ENCODE assay signal across 13 cellular contexts in genomic region chr2:55408098-55408882, GRCh38. TPM values are rescaled to one million over a fixed set of nuclear protein-coding genes. Genes with fewer than 3 reads are reported as not detected.
A peak's percentile ranks its signal among the peaks of the same experiment; 100 is the strongest.
DNase-seq lines count a peak whose midpoint lies in the region; ATAC-seq and TF ChIP-seq lines count a peak whose summit lies in the region.
"Had no signal": no experiment of that assay in that cellular context is flagged by ENCODE, and none has a peak within 500 bp of the region (broad histone marks: within the 10 kb centered on the region; RNA-seq: fewer than 3 reads in every experiment).

No MANE protein-coding gene starts in this region.

- H3K79me2 ChIP-seq in fibroblast of lung (ENCODE audit: control insufficient read depth, insufficient read depth, low read length), result peaks cover 30% of the 10 kb centered on the region

- POLR2A ChIA-PET in naive thymus-derived CD8-positive, alpha-beta T cell (lab: Charles Lee), result no interaction called here

- H3K4me1 Mint-ChIP-seq in naive thymus-derived CD8-positive, alpha-beta T cell, result peaks cover 6 to 9% (median 7%) of the 10 kb centered on the region in 4 donors

- H3K36me3 ChIP-seq in fibroblast of lung (ENCODE audit: control insufficient read depth, insufficient read depth, low read length), result peaks cover 5% of the 10 kb centered on the region

- TF ChIP-seq CTCF in fibroblast of lung (conservative IDR thresholded peaks at IDR 0.05 in 1 of 2, IDR thresholded peaks at IDR 0.05 in 1 of 2; ENCODE audit: low read depth in 1 of 2, low read length in 2 of 2), result no peak

- peak overlapping the region in 1 of 4 experiments; percentile 11 for H3K4me3 ChIP-seq in fibroblast of lung (replicated peaks in 1 of 4; ENCODE audit: control extremely low read depth in 1 of 4, insufficient read depth in 1 of 4, low read depth in 3 of 4, low read length in 4 of 4)
- H3K4me3 ChIP-seq: neural progenitor cell, thoracic aorta had no signal

- H3K9ac ChIP-seq in fibroblast of lung (ENCODE audit: insufficient read depth, low read length), result no peak overlapping the region
- H3K9ac ChIP-seq: neural progenitor cell had no signal

- H3K27me3 ChIP-seq in fibroblast of lung (ENCODE audit: control insufficient read depth, insufficient read depth, low read length), result no peaks in the 10 kb centered on the region
- H3K27me3 ChIP-seq: neural progenitor cell had no signal

- peak; percentile 43 for DNase-seq in H4 (ENCODE audit: low spot score)
- DNase-seq in RPMI7951 (ENCODE audit: low read depth), result peak; percentile 79
- DNase-seq in fibroblast of lung (ENCODE audit: low read depth in 2 of 2), result peak; percentile 45 to 74
- DNase-seq in naive thymus-derived CD8-positive, alpha-beta T cell, result no peak
- no peak for DNase-seq in DMS114 treated with DMSO at 0.1 percent for 48 hours (lab: John Stamatoyannopoulos, UW; ENCODE audit: unreplicated experiment)
- no peak for DNase-seq in amniotic stem cell (lab: John Stamatoyannopoulos, UW)
- DNase-seq: activated CD4-positive, alpha-beta memory T cell treated with anti-CD3 and anti-CD28 coated beads for 36 hours; activated naive CD4-positive, alpha-beta T cell; DMS153 had no signal

- H3K9me3 ChIP-seq in fibroblast of lung (ENCODE audit: control insufficient read depth, insufficient read depth, low read depth, low read length), result no peaks in the 10 kb centered on the region
- H3K9me3 ChIP-seq: thoracic aorta had no signal

- H3K27me3 Mint-ChIP-seq in naive thymus-derived CD8-positive, alpha-beta T cell, result no peaks in the 10 kb centered on the region
- H3K27me3 Mint-ChIP-seq: activated CD4-positive, alpha-beta memory T cell treated with anti-CD3 and anti-CD28 coated beads for 36 hours had no signal

- ATAC-seq in naive thymus-derived CD8-positive, alpha-beta T cell, result no peak
- ATAC-seq: HCT116 had no signal

- H4K20me1 ChIP-seq in fibroblast of lung (ENCODE audit: control insufficient read depth, extremely low read depth, insufficient read depth, low read length), result no peaks in the 10 kb centered on the region

- no peak overlapping the region for H3K4me3 Mint-ChIP-seq in naive thymus-derived CD8-positive, alpha-beta T cell
- H3K4me3 Mint-ChIP-seq: activated CD4-positive, alpha-beta memory T cell treated with anti-CD3 and anti-CD28 coated beads for 36 hours; neural progenitor cell had no signal

- no peaks in the 10 kb centered on the region for H3K9me3 Mint-ChIP-seq in naive thymus-derived CD8-positive, alpha-beta T cell
- H3K9me3 Mint-ChIP-seq: activated CD4-positive, alpha-beta memory T cell treated with anti-CD3 and anti-CD28 coated beads for 36 hours; neural progenitor cell had no signal

- peaks cover 6% of the 10 kb centered on the region for H3K4me1 ChIP-seq in fibroblast of lung (ENCODE audit: control insufficient read depth, extremely low read depth, insufficient read depth, low read length)
- H3K4me1 ChIP-seq: neural progenitor cell had no signal

- H3K27ac Mint-ChIP-seq in naive thymus-derived CD8-positive, alpha-beta T cell, result no peak overlapping the region
- H3K27ac Mint-ChIP-seq: activated CD4-positive, alpha-beta memory T cell treated with anti-CD3 and anti-CD28 coated beads for 36 hours; neural progenitor cell had no signal

- no peak overlapping the region for H2AFZ ChIP-seq in fibroblast of lung (ENCODE audit: low read length)
- H2AFZ ChIP-seq: neural progenitor cell had no signal

- peak overlapping the region; percentile 68 for H3K4me2 ChIP-seq in fibroblast of lung (ENCODE audit: extremely low read depth, insufficient read depth, low read length)
- H3K4me2 ChIP-seq: neural progenitor cell had no signal

- peaks cover 0 to 12% (median 8%) of the 10 kb centered on the region in 3 donors for H3K36me3 Mint-ChIP-seq in naive thymus-derived CD8-positive, alpha-beta T cell
- H3K36me3 Mint-ChIP-seq: activated CD4-positive, alpha-beta memory T cell treated with anti-CD3 and anti-CD28 coated beads for 36 hours had no signal

- H3K27ac ChIP-seq in fibroblast of lung (ENCODE audit: insufficient read depth, low read length), result no peak overlapping the region
- peak overlapping the region; percentile 93 for H3K27ac ChIP-seq in temporal lobe (ENCODE audit: low read depth, low read length)
- H3K27ac ChIP-seq: neural progenitor cell, thoracic aorta had no signal

RNA-seq across cellular contexts. Expression of gene CCDC88A, which starts 11.4 kb away (rescaled TPM):
- 18.7 and 19.8 TPM in 2 replicates for total RNA-seq in H4 (2014; rRNA removed; shearing (Covaris generic))
- 62.5 and 86.3 TPM in 2 replicates for total RNA-seq in RPMI7951 (2014; rRNA removed; shearing (Covaris generic))
- total RNA-seq in fibroblast of lung (34.7 and 56.5 TPM in 2 replicates), temporal lobe (302 TPM)
- 39.6 and 40.8 TPM in 2 replicates for polyA plus RNA-seq in fibroblast of lung
- 26.0 and 26.3 TPM in 2 replicates for polyA plus RNA-seq in fibroblast of lung (2012)
- polyA minus RNA-seq in fibroblast of lung (ENCODE audit: low replicate concordance), result 26.6 and 56.2 TPM in 2 replicates
- total RNA-seq in naive thymus-derived CD8-positive, alpha-beta T cell, result 10 to 100 TPM; 23.1 to 26.1 TPM
- 1 to 10 TPM in 2 of 3 donors, under 1 TPM in 1; 0.87 to 5.0 (median 4.1) TPM for polyA plus RNA-seq in naive thymus-derived CD8-positive, alpha-beta T cell

Comparison
In these comparisons a context has a peak if more than half of its experiments do, and no peak if none do; other contexts are left out.
1. DNase-seq: peak in H4 (single experiment), RPMI7951 (single experiment) and fibroblast of lung (2 of 2); none in naive thymus-derived CD8-positive, alpha-beta T cell (0 of 10), DMS114 treated with DMSO at 0.1 percent for 48 hours (single experiment) and amniotic stem cell (single experiment).